In the genomic region with DNA sequence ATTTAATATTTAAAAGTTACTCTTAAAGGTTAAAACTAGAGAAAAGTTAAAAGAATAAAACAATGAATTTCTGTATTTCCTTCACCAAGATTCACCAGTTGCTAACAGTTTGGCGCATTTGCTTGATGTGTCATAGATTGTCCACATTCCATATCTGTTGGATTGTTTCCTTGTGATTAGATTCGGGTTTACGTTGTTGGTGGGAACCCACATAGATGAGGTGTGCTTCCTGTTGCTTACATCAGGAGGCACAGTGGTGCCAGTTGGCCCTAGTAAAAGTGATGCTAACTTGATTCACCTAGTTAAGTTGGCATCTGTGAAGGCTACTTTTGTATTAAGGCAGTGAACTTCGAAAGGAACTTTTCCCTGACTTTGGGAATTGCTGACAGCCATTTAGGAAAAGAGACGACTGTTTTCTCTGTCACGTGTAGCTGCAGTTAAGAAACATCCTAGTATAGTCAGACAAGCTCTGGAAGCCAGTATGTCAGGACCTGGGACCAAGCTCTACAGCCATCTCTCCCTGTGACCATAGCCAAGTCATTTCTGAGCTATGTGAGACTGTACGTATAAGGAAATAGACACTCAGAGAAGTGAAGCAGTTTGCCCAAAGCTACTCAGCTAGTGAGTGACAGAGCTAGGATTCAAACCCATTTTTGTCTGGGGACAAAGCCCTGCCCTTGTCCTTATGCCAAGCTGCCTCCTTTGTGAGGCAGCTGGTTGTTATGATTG, we compare ENCODE assay signal across 10 cellular contexts. TPM values are rescaled to one million over a fixed set of nuclear protein-coding genes. Genes with fewer than 3 reads are reported as not detected.
DNase-seq lines count a peak whose midpoint lies in the region; ATAC-seq and TF ChIP-seq lines count a peak whose summit lies in the region.
"Had no signal": no experiment of that assay in that cellular context is flagged by ENCODE, and none has a peak within 500 bp of the region (broad histone marks: within the 10 kb centered on the region; RNA-seq: fewer than 3 reads in every experiment).

No MANE protein-coding gene starts in this region.

- CTCF ChIA-PET in activated CD8-positive, alpha-beta memory T cell treated with anti-CD3 and anti-CD28 coated beads, Interleukin-2, amount 10 ng/mL, durations not matched to agents 7 days and 5 days (lab: Charles Lee) = interaction anchor here (1.4 to 1.5 kb wide), 3 partner anchors 9 to 58 kb away, joined by 4 to 6 read pairs (median 6); no protein-coding TSS in a partner anchor
- CTCF ChIA-PET in activated CD4-positive, alpha-beta memory T cell treated with anti-CD3 and anti-CD28 coated beads, Interleukin-2, amount 10 ng/mL, durations not matched to agents 7 days and 5 days (lab: Charles Lee) = interaction anchor here (0.6 to 1.3 kb wide), 5 partner anchors 31 to 137 kb away, joined by 3 to 4 read pairs (median 3); partner anchors contain the start of gene PPARD

- DNase-seq in activated CD8-positive, alpha-beta memory T cell treated with anti-CD3 and anti-CD28 coated beads, Interleukin-2, amount 10 ng/mL, durations not matched to agents 7 days and 5 days = no peak
- DNase-seq in activated CD8-positive, alpha-beta memory T cell treated with anti-CD3 and anti-CD28 coated beads for 24 hours = no peak
- no peak for DNase-seq in activated CD4-positive, alpha-beta memory T cell treated with anti-CD3 and anti-CD28 coated beads, Interleukin-2, amount 10 ng/mL, durations not matched to agents 7 days and 5 days
- DNase-seq in glomerular endothelial cell (ENCODE audit: extremely low read depth, low read depth, low spot score) (peak; percentile 87), type B pancreatic cell (ENCODE audit: extremely low spot score, unreplicated experiment) (no peak), GF-D8 (lab: John Stamatoyannopoulos, UW) (no peak), Right ventricle myocardium inferior (ENCODE audit: missing footprints) (no peak), pons (ENCODE audit: low spot score) (no peak)
- DNase-seq: activated naive CD4-positive, alpha-beta T cell treated with anti-CD3 and anti-CD28 coated beads for 36 hours; MM.1S had no signal

- H3K36me3 Mint-ChIP-seq in activated CD8-positive, alpha-beta memory T cell treated with anti-CD3 and anti-CD28 coated beads, Interleukin-2, amount 10 ng/mL, durations not matched to agents 7 days and 5 days = peaks cover 2% of the 10 kb centered on the region
- H3K36me3 Mint-ChIP-seq in activated CD4-positive, alpha-beta memory T cell treated with anti-CD3 and anti-CD28 coated beads, Interleukin-2, amount 10 ng/mL, durations not matched to agents 7 days and 5 days (ENCODE audit: low read depth) = peaks cover 1% of the 10 kb centered on the region
- peaks cover 6% of the 10 kb centered on the region for H3K36me3 Mint-ChIP-seq in type B pancreatic cell

- TF ChIP-seq CTCF in type B pancreatic cell (conservative IDR thresholded peaks at IDR 0.05) = no peak

- H3K9me3 Mint-ChIP-seq in activated CD8-positive, alpha-beta memory T cell treated with anti-CD3 and anti-CD28 coated beads, Interleukin-2, amount 10 ng/mL, durations not matched to agents 7 days and 5 days (ENCODE audit: low read depth) = no peaks in the 10 kb centered on the region
- H3K9me3 Mint-ChIP-seq in activated CD4-positive, alpha-beta memory T cell treated with anti-CD3 and anti-CD28 coated beads, Interleukin-2, amount 10 ng/mL, durations not matched to agents 7 days and 5 days = no peaks in the 10 kb centered on the region
- no peaks in the 10 kb centered on the region for H3K9me3 Mint-ChIP-seq in type B pancreatic cell
- H3K9me3 Mint-ChIP-seq: activated naive CD4-positive, alpha-beta T cell treated with anti-CD3 and anti-CD28 coated beads for 36 hours had no signal

- no peaks in the 10 kb centered on the region for H3K27me3 Mint-ChIP-seq in activated CD8-positive, alpha-beta memory T cell treated with anti-CD3 and anti-CD28 coated beads, Interleukin-2, amount 10 ng/mL, durations not matched to agents 7 days and 5 days
- H3K27me3 Mint-ChIP-seq in activated CD4-positive, alpha-beta memory T cell treated with anti-CD3 and anti-CD28 coated beads, Interleukin-2, amount 10 ng/mL, durations not matched to agents 7 days and 5 days = no peaks in the 10 kb centered on the region
- no peaks in the 10 kb centered on the region for H3K27me3 Mint-ChIP-seq in type B pancreatic cell

- POLR2A ChIA-PET in activated CD4-positive, alpha-beta memory T cell treated with anti-CD3 and anti-CD28 coated beads, Interleukin-2, amount 10 ng/mL, durations not matched to agents 7 days and 5 days (lab: Charles Lee) = interaction anchor here (1.0 kb wide), 2 partner anchors 12 to 58 kb away, joined by 3 to 4 read pairs; no protein-coding TSS in a partner anchor

- peak overlapping the region; percentile 68 for H3K27ac Mint-ChIP-seq in activated CD8-positive, alpha-beta memory T cell treated with anti-CD3 and anti-CD28 coated beads, Interleukin-2, amount 10 ng/mL, durations not matched to agents 7 days and 5 days
- H3K27ac Mint-ChIP-seq in activated CD4-positive, alpha-beta memory T cell treated with anti-CD3 and anti-CD28 coated beads, Interleukin-2, amount 10 ng/mL, durations not matched to agents 7 days and 5 days = peak overlapping the region; percentile 40
- peak overlapping the region; percentile 86 for H3K27ac Mint-ChIP-seq in type B pancreatic cell
- H3K27ac Mint-ChIP-seq: activated naive CD4-positive, alpha-beta T cell treated with anti-CD3 and anti-CD28 coated beads for 36 hours had no signal

- no peak overlapping the region for H3K4me3 Mint-ChIP-seq in activated CD8-positive, alpha-beta memory T cell treated with anti-CD3 and anti-CD28 coated beads, Interleukin-2, amount 10 ng/mL, durations not matched to agents 7 days and 5 days
- no peak overlapping the region for H3K4me3 Mint-ChIP-seq in activated CD4-positive, alpha-beta memory T cell treated with anti-CD3 and anti-CD28 coated beads, Interleukin-2, amount 10 ng/mL, durations not matched to agents 7 days and 5 days
- H3K4me3 Mint-ChIP-seq in type B pancreatic cell = no peak overlapping the region
- H3K4me3 Mint-ChIP-seq: activated naive CD4-positive, alpha-beta T cell treated with anti-CD3 and anti-CD28 coated beads for 36 hours had no signal

- peaks cover 66% of the 10 kb centered on the region for H3K4me1 Mint-ChIP-seq in activated CD8-positive, alpha-beta memory T cell treated with anti-CD3 and anti-CD28 coated beads, Interleukin-2, amount 10 ng/mL, durations not matched to agents 7 days and 5 days
- peaks cover 59% of the 10 kb centered on the region for H3K4me1 Mint-ChIP-seq in activated CD4-positive, alpha-beta memory T cell treated with anti-CD3 and anti-CD28 coated beads, Interleukin-2, amount 10 ng/mL, durations not matched to agents 7 days and 5 days
- H3K4me1 Mint-ChIP-seq in type B pancreatic cell (ENCODE audit: unreplicated experiment) = peaks cover 27% of the 10 kb centered on the region

- no peak for ATAC-seq in activated CD8-positive, alpha-beta memory T cell treated with anti-CD3 and anti-CD28 coated beads, Interleukin-2, amount 10 ng/mL, durations not matched to agents 7 days and 5 days
- ATAC-seq in Right ventricle myocardium inferior = no peak

- intact Hi-C loops in Right ventricle myocardium inferior (cut with DNase I) = loop anchor here (5.0 kb wide), 1 partner anchor 34 kb away; no protein-coding TSS in a partner anchor

RNA-seq across cellular contexts. Expression of gene PPARD, which starts 49.0 kb away (rescaled TPM):
- 10 to 100 TPM; 16.4 to 18.8 TPM for total RNA-seq in activated CD8-positive, alpha-beta memory T cell treated with anti-CD3 and anti-CD28 coated beads, Interleukin-2, amount 10 ng/mL, durations not matched to agents 7 days and 5 days
- total RNA-seq in activated CD4-positive, alpha-beta memory T cell treated with anti-CD3 and anti-CD28 coated beads, Interleukin-2, amount 10 ng/mL, durations not matched to agents 7 days and 5 days = 10 to 100 TPM; 23.1 to 23.4 TPM
- 8.2 and 12.6 TPM in 2 replicates for total RNA-seq in glomerular endothelial cell
- total RNA-seq in type B pancreatic cell (ENCODE audit: low replicate concordance) = 21.9 and 27.1 TPM in 2 replicates
- total RNA-seq in Right ventricle myocardium inferior = 14.7 TPM
